8 cellular contexts compared by ENCODE assay signal in genomic region chr1:86705633-86705985, GRCh38. TPM values are rescaled to one million over a fixed set of nuclear protein-coding genes. Genes with fewer than 3 reads are reported as not detected.
A peak's percentile ranks its signal among the peaks of the same experiment; 100 is the strongest.
DNase-seq lines count a peak whose midpoint lies in the region; ATAC-seq and TF ChIP-seq lines count a peak whose summit lies in the region.

No MANE protein-coding gene starts in this region.

- in situ Hi-C loops in brain microvascular endothelial cell (cut with HindIII; ENCODE audit: low pct_ligation_motif_present, low sequenced_read_pairs) = no loop called here

- H3K23ac ChIP-seq in mesenchymal stem cell (ENCODE audit: low read length in 2 of 2) = no peak overlapping the region

- WGBS in heart right ventricle, 2 donors = 1% methylated on average over 4 of the region's 4 CpGs
- WGBS in mesenchymal stem cell = 17% methylated on average over 2 of the region's 4 CpGs
- WGBS in aorta, 2 donors = 1 to 2% methylated on average over 4 of the region's 4 CpGs

- DNase-seq in heart right ventricle (no peak), left ventricle myocardium superior (no peak), brain microvascular endothelial cell (no peak), mesenchymal stem cell (peak; percentile 60), aorta (no peak), SW480 (ENCODE audit: low spot score) (no peak), GM19240 (ENCODE audit: insufficient read length, low spot score) (no peak), NCI-H187 (lab: John Stamatoyannopoulos, UW) (no peak)

- H2BK120ac ChIP-seq in mesenchymal stem cell (ENCODE audit: low read depth, low read length) = no peak overlapping the region

- no peaks in the 10 kb centered on the region for H3K79me1 ChIP-seq in mesenchymal stem cell (replicated peaks; ENCODE audit: low read length, poor library complexity, severe bottlenecking)

- no peak overlapping the region for H2AK5ac ChIP-seq in mesenchymal stem cell (ENCODE audit: low read length, severe bottlenecking)

- H3K4me1 ChIP-seq in heart right ventricle (peaks cover 4 to 61% (median 58%) of the 10 kb centered on the region in 9 donors), mesenchymal stem cell (ENCODE audit: control insufficient read depth, insufficient read depth, low read depth, low read length) (peaks cover 1% of the 10 kb centered on the region), aorta (ENCODE audit: control insufficient read depth in 1 of 2, insufficient read depth in 2 of 2, low read length in 2 of 2) (peaks cover 2 to 4% of the 10 kb centered on the region in 2 donors)

- no peak overlapping the region for H2BK12ac ChIP-seq in mesenchymal stem cell (ENCODE audit: low read length in 2 of 2)

- peak overlapping the region; percentile 95 for H3K9ac ChIP-seq in mesenchymal stem cell (ENCODE audit: low read length)

- peak in 1 of 8 donors; percentile 3 for ATAC-seq in heart right ventricle
- ATAC-seq in left ventricle myocardium superior = no peak
- ATAC-seq in aorta (ENCODE audit: low FRiP score) = no peak

- no peak overlapping the region for H3K14ac ChIP-seq in mesenchymal stem cell (ENCODE audit: low read length in 2 of 2)

- H3K18ac ChIP-seq in mesenchymal stem cell (ENCODE audit: low read depth in 1 of 2, low read length in 2 of 2) = no peak overlapping the region

- H3K36me3 ChIP-seq in heart right ventricle (peaks cover 0 to 4% (median 0%) of the 10 kb centered on the region in 9 donors), brain microvascular endothelial cell (replicated peaks) (no peaks in the 10 kb centered on the region), mesenchymal stem cell (ENCODE audit: control insufficient read depth in 1 of 2, insufficient read depth in 2 of 2, low read depth in 1 of 2, low read length in 2 of 2) (peaks cover 0 to 8% of the 10 kb centered on the region in 2 experiments), aorta (ENCODE audit: control insufficient read depth in 1 of 2, insufficient read depth in 2 of 2, low read length in 1 of 2) (no peaks in the 10 kb centered on the region)

- H4K91ac ChIP-seq in mesenchymal stem cell (ENCODE audit: low read length) = no peak overlapping the region

- H3K9me3 ChIP-seq in heart right ventricle = no peaks in the 10 kb centered on the region
- H3K9me3 ChIP-seq in mesenchymal stem cell (ENCODE audit: control insufficient read depth, low read length) = no peaks in the 10 kb centered on the region
- no peaks in the 10 kb centered on the region for H3K9me3 ChIP-seq in aorta (ENCODE audit: control insufficient read depth, low read length)

- H4K8ac ChIP-seq in mesenchymal stem cell (ENCODE audit: low read length) = no peak overlapping the region

- H3K4me3 ChIP-seq in heart right ventricle (peak overlapping the region; percentile 72 to 98 (median 88)), brain microvascular endothelial cell (ENCODE audit: low read depth, low read length) (peak overlapping the region; percentile 81), mesenchymal stem cell (ENCODE audit: insufficient read depth in 1 of 2, low read depth in 1 of 2, low read length in 2 of 2) (peak overlapping the region in 1 of 2 experiments; percentile 85), aorta (ENCODE audit: low read length in 2 of 2) (peak overlapping the region; percentile 74 to 88)

- H3K27me3 ChIP-seq in heart right ventricle = no peaks in the 10 kb centered on the region
- H3K27me3 ChIP-seq in brain microvascular endothelial cell (replicated peaks) = no peaks in the 10 kb centered on the region
- H3K27me3 ChIP-seq in mesenchymal stem cell (ENCODE audit: control insufficient read depth in 1 of 2, insufficient read depth in 1 of 2, low read length in 2 of 2) = no peaks in the 10 kb centered on the region
- no peaks in the 10 kb centered on the region for H3K27me3 ChIP-seq in aorta (ENCODE audit: control insufficient read depth in 1 of 2, insufficient read depth in 2 of 2, low read length in 1 of 2)

- no peak overlapping the region for H2BK5ac ChIP-seq in mesenchymal stem cell (ENCODE audit: low read depth, low read length, poor library complexity, severe bottlenecking)

- H3K27ac ChIP-seq in heart right ventricle (peak overlapping the region; percentile 94 to 100 (median 99)), brain microvascular endothelial cell (peak overlapping the region; percentile 88), mesenchymal stem cell (ENCODE audit: low read length, poor library complexity, severe bottlenecking) (peak overlapping the region; percentile 88), aorta (ENCODE audit: low read depth in 1 of 2, low read length in 2 of 2) (peak overlapping the region; percentile 87 to 93)

- TF ChIP-seq CTCF in heart right ventricle (IDR thresholded peaks at IDR 0.05) = no peak
- no peak for TF ChIP-seq CTCF in brain microvascular endothelial cell (IDR thresholded peaks at IDR 0.05; ENCODE audit: low read depth, low read length, missing control alignments)

- intact Hi-C loops in heart right ventricle (cut with DNase I) (loop anchor here in 6 of 10 donors (2.0 to 10.0 kb wide), 5 partner anchors 201 to 379 kb away; partner anchors contain the start of genes HS2ST1 (in 3 of the 6) and SELENOF (in 3 of the 6)), left ventricle myocardium superior (cut with micrococcal nuclease) (no loop called here), aorta (cut with DNase I) (loop anchor here (5.0 to 10.0 kb wide), 5 partner anchors 37 to 311 kb away; partner anchors contain the start of genes HS2ST1 (in 1 of the 2), ODF2L (in 1 of the 2) and SELENOF (in 1 of the 2))

- no peak overlapping the region for H3K4ac ChIP-seq in mesenchymal stem cell (ENCODE audit: low read depth in 1 of 2, low read length in 2 of 2)

- H2BK15ac ChIP-seq in mesenchymal stem cell (ENCODE audit: low read depth, poor library complexity, severe bottlenecking) = no peak overlapping the region

- H2AFZ ChIP-seq in mesenchymal stem cell (ENCODE audit: low read depth, low read length) = no peak overlapping the region

- peak overlapping the region; percentile 56 for H3K4me2 ChIP-seq in mesenchymal stem cell (ENCODE audit: low read length, poor library complexity, severe bottlenecking)

RNA-seq across cellular contexts. Expression of gene SH3GLB1, which starts 1.2 kb away (rescaled TPM):
- 100 to 1,000 TPM; 101 to 160 (median 126) TPM for total RNA-seq in heart right ventricle
- polyA plus RNA-seq in heart right ventricle = 10 to 100 TPM; 20.4 to 53.7 TPM
- total RNA-seq in left ventricle myocardium superior = 122 TPM
- 53.5 TPM for polyA plus RNA-seq in mesenchymal stem cell (2013, experiment 1 of 2)
- 57.0 TPM for polyA plus RNA-seq in mesenchymal stem cell (2013, experiment 2 of 2)
- total RNA-seq in aorta = 100 to 1,000 TPM in 1 of 2 donors, 10 to 100 TPM in 1; 92.4 to 103 TPM
- 10 to 100 TPM; 26.4 to 38.3 TPM for polyA plus RNA-seq in aorta
